ENCODE assay signal across 19 cellular contexts in genomic region chr10:84230359-84230758, GRCh38. TPM values are rescaled to one million over a fixed set of nuclear protein-coding genes. Genes with fewer than 3 reads are reported as not detected.
DNase-seq lines count a peak whose midpoint lies in the region; ATAC-seq and TF ChIP-seq lines count a peak whose summit lies in the region.
"Had no signal": no experiment of that assay in that cellular context is flagged by ENCODE, and none has a peak within 500 bp of the region (broad histone marks: within the 10 kb centered on the region; RNA-seq: fewer than 3 reads in every experiment).

No MANE protein-coding gene starts in this region.

- 84 to 91% methylated on average over 1 of the region's 1 CpG for WGBS in sigmoid colon, 2 donors

- H3K4me1 ChIP-seq in left ventricle myocardium inferior (no peaks in the 10 kb centered on the region), sigmoid colon (no peaks in the 10 kb centered on the region), upper lobe of right lung (no peaks in the 10 kb centered on the region)
- H3K4me1 ChIP-seq: BE2C, HAP-1 had no signal

- H3K27ac ChIP-seq in left ventricle myocardium inferior (replicated peaks) = no peak overlapping the region
- H3K27ac ChIP-seq in sigmoid colon = no peak overlapping the region
- H3K27ac ChIP-seq in upper lobe of right lung = peak overlapping the region; percentile 9

- DNase-seq in Right ventricle myocardium superior = no peak
- no peak for DNase-seq in left ventricle myocardium inferior
- DNase-seq in fibroblast of mammary gland (ENCODE audit: low read depth) = peak; percentile 1
- DNase-seq in sigmoid colon = peak; percentile 72
- no peak for DNase-seq in upper lobe of right lung
- DNase-seq in NCI-H345 treated with DMSO at 0.1 percent for 48 hours (lab: John Stamatoyannopoulos, UW; ENCODE audit: unreplicated experiment) = no peak
- no peak for DNase-seq in C1 segment of cervical spinal cord (lab: John Stamatoyannopoulos, UW)
- DNase-seq: ACHN; BE2C; CD8-positive, alpha-beta T cell; COR-L47; DND-41; GDM1 had no signal

- peak; percentile 61 for ATAC-seq in Right ventricle myocardium superior (ENCODE audit: poor library complexity)
- ATAC-seq in upper lobe of right lung = no peak
- ATAC-seq in HG02588 (IDR thresholded peaks at IDR 0.05; ENCODE audit: unreplicated experiment) = no peak
- ATAC-seq: CD8-positive, alpha-beta T cell; HepG2 had no signal

- H3K27me3 ChIP-seq in left ventricle myocardium inferior (ENCODE audit: low read depth) (peaks cover 64% of the 10 kb centered on the region), sigmoid colon (no peaks in the 10 kb centered on the region), upper lobe of right lung (no peaks in the 10 kb centered on the region)
- H3K27me3 ChIP-seq: BE2C had no signal

- intact Hi-C loops in Right ventricle myocardium superior (cut with DNase I) = no loop called here
- intact Hi-C loops in left ventricle myocardium inferior (cut with micrococcal nuclease) = no loop called here
- intact Hi-C loops in sigmoid colon (cut with DNase I) = no loop called here
- intact Hi-C loops in upper lobe of right lung (cut with DNase I) = no loop called here

- no peaks in the 10 kb centered on the region for H3K36me3 ChIP-seq in left ventricle myocardium inferior
- H3K36me3 ChIP-seq in sigmoid colon = no peaks in the 10 kb centered on the region
- no peaks in the 10 kb centered on the region for H3K36me3 ChIP-seq in upper lobe of right lung
- H3K36me3 ChIP-seq: BE2C, HAP-1 had no signal

- TF ChIP-seq EP300 in sigmoid colon (IDR thresholded peaks at IDR 0.05) = no peak

- H3K9me3 ChIP-seq in left ventricle myocardium inferior (replicated peaks) (no peaks in the 10 kb centered on the region), sigmoid colon (no peaks in the 10 kb centered on the region), upper lobe of right lung (no peaks in the 10 kb centered on the region)
- H3K9me3 ChIP-seq: BE2C, HAP-1 had no signal

- TF ChIP-seq CTCF in left ventricle myocardium inferior (IDR thresholded peaks at IDR 0.05; ENCODE audit: borderline replicate concordance) = no peak
- TF ChIP-seq CTCF in fibroblast of mammary gland (conservative IDR thresholded peaks at IDR 0.05; ENCODE audit: control insufficient read depth, insufficient read depth, low read depth, low read length) = no peak
- no peak for TF ChIP-seq CTCF in sigmoid colon (IDR thresholded peaks at IDR 0.05)
- TF ChIP-seq CTCF in upper lobe of right lung (IDR thresholded peaks at IDR 0.05) = no peak

- no peak for TF ChIP-seq POLR2A in sigmoid colon (IDR thresholded peaks at IDR 0.05)

- H3K4me3 ChIP-seq in left ventricle myocardium inferior (no peak overlapping the region), fibroblast of mammary gland (ENCODE audit: control insufficient read depth, low read depth, low read length) (no peak overlapping the region), sigmoid colon (no peak overlapping the region), upper lobe of right lung (no peak overlapping the region)
- H3K4me3 ChIP-seq: HAP-1 had no signal

RNA-seq across cellular contexts. Expression of gene LRIT2, which starts 5.0 kb away (rescaled TPM):
- total RNA-seq in Right ventricle myocardium superior (not detected), left ventricle myocardium inferior (not detected), sigmoid colon (not detected), upper lobe of right lung (not detected)
- under 1 TPM in 1 of 3 donors, not detected in 2; 0.03 TPM for polyA plus RNA-seq in sigmoid colon
- total RNA-seq: A172; CD8-positive, alpha-beta T cell; H1; HepG2 had no signal
- polyA plus RNA-seq: CD14-positive monocyte, H1, HepG2 had no signal

RNA-seq across cellular contexts. Expression of gene LRIT1, which starts 11.0 kb away (rescaled TPM):
- total RNA-seq in Right ventricle myocardium superior (0.13 TPM), left ventricle myocardium inferior (not detected), sigmoid colon (not detected), upper lobe of right lung (not detected)
- polyA plus RNA-seq in sigmoid colon = not detected
- total RNA-seq: A172; CD8-positive, alpha-beta T cell; H1; HepG2 had no signal
- polyA plus RNA-seq: CD14-positive monocyte, HepG2 had no signal

RNA-seq across cellular contexts. Expression of gene RGR, which starts 14.5 kb away (rescaled TPM):
- total RNA-seq in Right ventricle myocardium superior (1.7 TPM), left ventricle myocardium inferior (0.19 TPM), sigmoid colon (1 to 10 TPM in 2 of 4 donors, under 1 TPM in 1, not detected in 1; 0.82 to 3.6 (median 1.4) TPM), upper lobe of right lung (0.41 TPM)
- not detected for polyA plus RNA-seq in sigmoid colon
- total RNA-seq: A172; CD8-positive, alpha-beta T cell; H1 had no signal
- polyA plus RNA-seq: CD14-positive monocyte, H1 had no signal

RNA-seq across cellular contexts. Expression of gene CDHR1, which starts 36.0 kb away (rescaled TPM):
- total RNA-seq in Right ventricle myocardium superior (0.32 TPM), left ventricle myocardium inferior (0.41 TPM), sigmoid colon (1 to 10 TPM in 1 of 4 donors, under 1 TPM in 3; 0.27 to 3.0 (median 0.34) TPM), upper lobe of right lung (0.35 TPM)
- polyA plus RNA-seq in sigmoid colon = 10 to 100 TPM in 1 of 3 donors, 1 to 10 TPM in 2; 2.4 to 26.6 (median 6.2) TPM
- total RNA-seq: A172 had no signal
- polyA plus RNA-seq: CD14-positive monocyte had no signal

RNA-seq across cellular contexts. Expression of gene GPR15LG, which starts 56.8 kb away (rescaled TPM):
- total RNA-seq in Right ventricle myocardium superior = not detected
- total RNA-seq in left ventricle myocardium inferior = not detected
- not detected for total RNA-seq in sigmoid colon
- 100 to 1,000 TPM; 293 to 652 (median 324) TPM for polyA plus RNA-seq in sigmoid colon
- not detected for total RNA-seq in upper lobe of right lung
- total RNA-seq: A172; CD8-positive, alpha-beta T cell; H1; HepG2 had no signal
- polyA plus RNA-seq: CD14-positive monocyte, H1, HepG2 had no signal

Comparison
In these comparisons a context has a peak if more than half of its experiments do, and no peak if none do; other contexts are left out.
1. DNase-seq: peak in fibroblast of mammary gland (single experiment) and sigmoid colon (single experiment); none in Right ventricle myocardium superior (single experiment), left ventricle myocardium inferior (single experiment), upper lobe of right lung (single experiment), NCI-H345 treated with DMSO at 0.1 percent for 48 hours (single experiment) and C1 segment of cervical spinal cord (0 of 14).